Comparison of ENCODE assay signal across 19 cellular contexts in the genomic region with DNA sequence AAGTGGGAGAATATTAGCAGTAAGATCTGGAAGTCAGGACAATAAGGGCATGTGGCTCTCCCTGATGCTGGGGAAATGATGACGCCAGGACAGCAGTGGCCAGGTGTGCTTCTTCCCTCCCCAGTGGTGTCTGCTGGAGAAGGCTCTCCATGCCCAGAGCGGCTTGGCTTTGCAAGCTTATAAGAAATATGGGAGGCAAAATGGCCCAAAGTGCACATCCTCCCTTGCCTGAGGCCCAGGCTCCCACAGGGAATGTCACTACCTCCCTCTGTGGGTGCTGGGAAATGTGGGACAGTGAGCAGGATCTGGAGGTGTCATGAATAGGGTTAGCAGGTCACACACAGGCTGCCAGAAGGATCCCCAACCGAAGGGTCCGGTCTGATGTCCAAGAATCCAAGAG. TPM values are rescaled to one million over a fixed set of nuclear protein-coding genes. Genes with fewer than 3 reads are reported as not detected.
DNase-seq lines count a peak whose midpoint lies in the region; ATAC-seq and TF ChIP-seq lines count a peak whose summit lies in the region.
"Had no signal": no experiment of that assay in that cellular context is flagged by ENCODE, and none has a peak within 500 bp of the region (broad histone marks: within the 10 kb centered on the region; RNA-seq: fewer than 3 reads in every experiment).

No MANE protein-coding gene starts in this region.

- H3K4me1 Mint-ChIP-seq in Caco-2 (ENCODE audit: low read depth, unreplicated experiment) (peaks cover 59% of the 10 kb centered on the region), neural crest cell (peaks cover 22% of the 10 kb centered on the region)
- H3K4me1 Mint-ChIP-seq: CD4-positive, alpha-beta memory T cell had no signal

- H3K4ac ChIP-seq in IMR-90 (ENCODE audit: low read depth, low read length), result peak overlapping the region; percentile 98

- H3K4me3 Mint-ChIP-seq in Caco-2 (ENCODE audit: unreplicated experiment), result no peak overlapping the region
- H3K4me3 Mint-ChIP-seq in neural crest cell, result no peak overlapping the region
- H3K4me3 Mint-ChIP-seq: CD4-positive, alpha-beta memory T cell had no signal

- H2BK15ac ChIP-seq in IMR-90 (ENCODE audit: low read depth, low read length), result 0 out of 3 replicates have a peak overlapping the region, but pooled peaks have one; percentile 40

- H3K23ac ChIP-seq in IMR-90 (ENCODE audit: low read depth, low read length), result no peak overlapping the region

- H2BK120ac ChIP-seq in IMR-90 (ENCODE audit: low read depth, low read length), result peak overlapping the region; percentile 35; the same call in 1 of the 2 replicates

- BruUV-seq in Caco-2 (replicated peaks; lab: Mats Ljungman, UMichigan), result no TSS peak
- BruUV-seq in IMR-90 (replicated peaks; lab: Mats Ljungman, UMichigan), result no TSS peak

- POLR2A ChIA-PET in Caco-2 (lab: Charles Lee) (no interaction called here), IMR-90 (lab: Charles Lee; ENCODE audit: unreplicated experiment) (no interaction called here)

- TF ChIP-seq POLR2A in IMR-90 (IDR thresholded peaks at IDR 0.05; ENCODE audit: low read depth, low read length), result no peak
- no peak for TF ChIP-seq POLR2A in esophagus muscularis mucosa (IDR thresholded peaks at IDR 0.05; ENCODE audit: low read depth)

- peak overlapping the region; percentile 40 for H3K27ac Mint-ChIP-seq in Caco-2 (ENCODE audit: unreplicated experiment)
- peak overlapping the region; percentile 35 for H3K27ac Mint-ChIP-seq in neural crest cell (ENCODE audit: unreplicated experiment)
- H3K27ac Mint-ChIP-seq: CD4-positive, alpha-beta memory T cell had no signal

- no peak overlapping the region for H3K18ac ChIP-seq in IMR-90 (ENCODE audit: low read depth, low read length)

- H2AK5ac ChIP-seq in IMR-90 (ENCODE audit: low read depth, low read length), result peak overlapping the region; percentile 79

- H3K9me3 Mint-ChIP-seq in Caco-2 (ENCODE audit: unreplicated experiment) (no peaks in the 10 kb centered on the region), neural crest cell (peaks cover 3% of the 10 kb centered on the region)

- H3K27me3 ChIP-seq in Caco-2 (replicated peaks; ENCODE audit: control insufficient read depth, insufficient read depth, low read length), result no peaks in the 10 kb centered on the region
- H3K27me3 ChIP-seq in IMR-90 (ENCODE audit: control insufficient read depth, insufficient read depth, low read length), result peaks cover 8% of the 10 kb centered on the region
- H3K27me3 ChIP-seq in esophagus muscularis mucosa, result no peaks in the 10 kb centered on the region

- H4K5ac ChIP-seq in IMR-90 (ENCODE audit: low read depth, low read length), result no peak overlapping the region

- H3K4me2 ChIP-seq in IMR-90 (ENCODE audit: low read depth, low read length), result no peak overlapping the region

- no peak overlapping the region for H2BK20ac ChIP-seq in IMR-90 (ENCODE audit: low read depth, low read length)

- peak overlapping the region; percentile 28; the same call in 1 of the 2 replicates for H4K91ac ChIP-seq in IMR-90 (ENCODE audit: insufficient read depth, low read depth, low read length)

- H2BK5ac ChIP-seq in IMR-90 (ENCODE audit: low read depth, low read length, poor library complexity, severe bottlenecking), result no peak overlapping the region

- no CpG with 5 or more reads among the region's 4 CpGs for WGBS in IMR-90 (ENCODE audit: extremely low coverage in 2 of 2, insufficient read length in 1 of 2), 2 experiments
- 96% methylated on average over 4 of the region's 4 CpGs for WGBS in esophagus muscularis mucosa

- no peak for TF ChIP-seq CTCF in Caco-2 (IDR thresholded peaks at IDR 0.05; ENCODE audit: insufficient read depth in 1 of 2, low read depth in 1 of 2, low read length in 1 of 2, severe bottlenecking in 1 of 2, unreplicated experiment in 1 of 2)
- no peak for TF ChIP-seq CTCF in IMR-90 (conservative IDR thresholded peaks at IDR 0.05; ENCODE audit: low read depth, low read length)
- TF ChIP-seq CTCF in esophagus muscularis mucosa (IDR thresholded peaks at IDR 0.05), result no peak
- no peak for TF ChIP-seq CTCF in neural crest cell (conservative IDR thresholded peaks at IDR 0.05)

- TF ChIP-seq RAD21 in IMR-90 (IDR thresholded peaks at IDR 0.05; ENCODE audit: low read length), result no peak

- no peak overlapping the region for H3K56ac ChIP-seq in IMR-90 (ENCODE audit: extremely low read depth, insufficient read depth, low read length)

- 0 out of 2 replicates have a peak overlapping the region, but pooled peaks have one; percentile 48 for H3K14ac ChIP-seq in IMR-90 (replicated peaks; ENCODE audit: low read depth, low read length)

- H3K36me3 ChIP-seq in Caco-2 (ENCODE audit: control insufficient read depth, insufficient read depth, low read length) (no peaks in the 10 kb centered on the region), IMR-90 (ENCODE audit: control insufficient read depth, insufficient read depth, low read length) (no peaks in the 10 kb centered on the region), esophagus muscularis mucosa (no peaks in the 10 kb centered on the region)
- H3K36me3 ChIP-seq: BE2C had no signal

- intact Hi-C loops in Caco-2 (cut with micrococcal nuclease; ENCODE audit: unreplicated experiment), result no loop called here
- intact Hi-C loops in IMR-90 (cut with micrococcal nuclease), result no loop called here
- intact Hi-C loops in esophagus muscularis mucosa (cut with DNase I), result loop anchor here (5.0 kb wide), 1 partner anchor 56 kb away; no protein-coding TSS in a partner anchor

- DNase-seq in Caco-2, result peak in 1 of 2 experiments; percentile 29
- DNase-seq in IMR-90, result no peak
- peak; percentile 86 for DNase-seq in esophagus muscularis mucosa (ENCODE audit: extremely low spot score)
- DNase-seq in neural crest cell (ENCODE audit: low read depth, low spot score), result no peak
- DNase-seq in activated gamma-delta T cell (lab: John Stamatoyannopoulos, UW), result no peak
- DNase-seq: BE2C; CD4-positive, alpha-beta memory T cell; COR-L47; DMS 273 treated with DMSO at 0.1 percent for 48 hours; GM23248; H7 had no signal

- H3K4me3 ChIP-seq in Caco-2 (ENCODE audit: low read depth, low read length) (no peak overlapping the region), IMR-90 (ENCODE audit: insufficient read depth, low read depth, low read length) (no peak overlapping the region), esophagus muscularis mucosa (no peak overlapping the region)
- H3K4me3 ChIP-seq: GM12878, GM23248, K562 had no signal

- H3K36me3 Mint-ChIP-seq in Caco-2 (ENCODE audit: insufficient read depth, unreplicated experiment) (no peaks in the 10 kb centered on the region), neural crest cell (ENCODE audit: low read depth) (no peaks in the 10 kb centered on the region)
- H3K36me3 Mint-ChIP-seq: CD4-positive, alpha-beta memory T cell had no signal

- in situ Hi-C loops in IMR-90 (cut with MboI; ENCODE audit: low sequenced_read_pairs), result loop anchor here (25.0 kb wide), 1 partner anchor 864 kb away; no protein-coding TSS in a partner anchor

- H3K9me1 ChIP-seq in IMR-90 (ENCODE audit: insufficient read depth, low read length), result peaks cover 24% of the 10 kb centered on the region

- CTCF ChIA-PET in Caco-2 (lab: Charles Lee), result interaction anchor here (0.6 to 1.3 kb wide), 2 partner anchors 17 to 374 kb away, joined by 3 to 6 read pairs; a partner anchor contains a TSS
- CTCF ChIA-PET in IMR-90 (lab: Yijun Ruan, JAX), result no interaction called here

- no peak overlapping the region for H2AK9ac ChIP-seq in IMR-90 (replicated peaks; ENCODE audit: low read depth, low read length, poor library complexity)

- H4K8ac ChIP-seq in IMR-90 (ENCODE audit: low read depth in 2 of 2, low read length in 2 of 2), result no peak overlapping the region

- TF ChIP-seq EP300 in esophagus muscularis mucosa (IDR thresholded peaks at IDR 0.05), result no peak

- H3K9ac ChIP-seq in IMR-90 (ENCODE audit: low read depth, low read length), result no peak overlapping the region
- H3K9ac ChIP-seq: GM23248 had no signal

- H3K4me1 ChIP-seq in Caco-2 (peaks cover 75% of the 10 kb centered on the region), IMR-90 (ENCODE audit: control insufficient read depth, insufficient read depth, low read length) (peaks cover 18% of the 10 kb centered on the region), esophagus muscularis mucosa (peaks cover 14 to 28% (median 23%) of the 10 kb centered on the region in 4 donors)
- H3K4me1 ChIP-seq: BE2C had no signal

- H3K79me1 ChIP-seq in IMR-90 (ENCODE audit: low read depth in 1 of 2, low read length in 2 of 2), result no peaks in the 10 kb centered on the region

- no peak overlapping the region for H2AFZ ChIP-seq in IMR-90 (replicated peaks; ENCODE audit: low read length, poor library complexity)
- H2AFZ ChIP-seq: GM23248 had no signal

- no peaks in the 10 kb centered on the region for H3K9me3 ChIP-seq in Caco-2
- H3K9me3 ChIP-seq in IMR-90 (ENCODE audit: control insufficient read depth, insufficient read depth, low read length), result peaks cover 2% of the 10 kb centered on the region; the same call in 1 of the 2 replicates
- no peaks in the 10 kb centered on the region for H3K9me3 ChIP-seq in esophagus muscularis mucosa
- H3K9me3 ChIP-seq: BE2C had no signal

- dilution Hi-C loops in IMR-90 (cut with HindIII; ENCODE audit: low sequenced_read_pairs, unreplicated experiment), result no loop called here

- H4K20me1 ChIP-seq in IMR-90 (ENCODE audit: insufficient read depth, low read length), result no peaks in the 10 kb centered on the region

- no peaks in the 10 kb centered on the region for H3K27me3 Mint-ChIP-seq in Caco-2 (ENCODE audit: insufficient read depth, unreplicated experiment)
- no peaks in the 10 kb centered on the region for H3K27me3 Mint-ChIP-seq in neural crest cell (ENCODE audit: low read depth)

- no peak overlapping the region for H3K27ac ChIP-seq in IMR-90 (ENCODE audit: insufficient read depth, low read length)
- H3K27ac ChIP-seq in esophagus muscularis mucosa (replicated peaks in 1 of 4), result no peak overlapping the region
- H3K27ac ChIP-seq: C4-2B, GM23248, HL-60 had no signal

- ATAC-seq in IMR-90 (ENCODE audit: low read depth) (no peak), HG02763 (IDR thresholded peaks at IDR 0.05; ENCODE audit: unreplicated experiment) (no peak), HG02623 (IDR thresholded peaks at IDR 0.05; ENCODE audit: unreplicated experiment) (no peak)
- ATAC-seq: GM12878, K562 had no signal

TF ChIP-seq in IMR-90, 13 proteins besides CTCF, POLR2A, EP300 and RAD21 (continues in another document):
- TF ChIP-seq FOS (IDR thresholded peaks at IDR 0.05; ENCODE audit: low read depth, low read length), result no peak

RNA-seq across cellular contexts. Expression of a gene that starts 17.1 kb away (rescaled TPM):
- total RNA-seq in Caco-2 (2022) (5.6 and 8.7 TPM in 2 replicates), IMR-90 (2012; rRNA removed) (under 0.01 TPM in 2 replicates), esophagus muscularis mucosa (under 1 TPM in 1 of 4 donors, not detected in 3; 0.11 TPM), neural crest cell (2.9 and 3.2 TPM in 2 replicates)
- polyA plus RNA-seq in IMR-90 (2012; rRNA removed), result 0.14 TPM in 2 replicates
- 0.11 and 0.22 TPM in 2 replicates for polyA plus RNA-seq in IMR-90 (2012; cell fraction: cytosol; rRNA removed)
- polyA plus RNA-seq in IMR-90 (2012; cell fraction: nucleus; rRNA removed; ENCODE audit: low replicate concordance), result 0.07 and 0.10 TPM in 2 replicates
- total RNA-seq: CD4-positive, alpha-beta memory T cell; GM12878; GM23248 had no signal
- polyA plus RNA-seq: GM12878 had no signal

RNA-seq across cellular contexts. Expression of a gene that starts 53.0 kb away (rescaled TPM):
- not detected in 2 replicates for total RNA-seq in Caco-2 (2022)
- total RNA-seq in IMR-90 (2012; rRNA removed), result not detected in 2 replicates
- polyA plus RNA-seq in IMR-90 (2012; rRNA removed), result not detected in 2 replicates
- not detected in 2 replicates for polyA plus RNA-seq in IMR-90 (2012; cell fraction: cytosol; rRNA removed)
- not detected in 2 replicates for polyA plus RNA-seq in IMR-90 (2012; cell fraction: nucleus; rRNA removed; ENCODE audit: low replicate concordance)
- under 1 TPM in 2 of 4 donors, not detected in 2; under 0.01 to 0.06 TPM for total RNA-seq in esophagus muscularis mucosa
- total RNA-seq in neural crest cell, result not detected in 2 replicates
- total RNA-seq: CD4-positive, alpha-beta memory T cell; Daoy; GM12878; GM23248; H7; K562 had no signal
- polyA plus RNA-seq: AG04450; CD4-positive, alpha-beta memory T cell; GM12878; GM23248; K562 had no signal
